Comparison of ENCODE assay signal across 24 cellular contexts in genomic region chr12:12564911-12565310, GRCh38.
"Had no signal": no experiment of that assay in that cellular context is flagged by ENCODE, and none has a peak within 500 bp of the region (broad histone marks: within the 10 kb centered on the region; RNA-seq: fewer than 3 reads in every experiment).

No MANE protein-coding gene starts in this region.

- H3K27me3 ChIP-seq: cardiac muscle cell, heart right ventricle, right lobe of liver, testis, upper lobe of left lung had no signal

- H3K9me3 ChIP-seq: right lobe of liver, testis, upper lobe of left lung had no signal

- H3K27ac Mint-ChIP-seq: activated B cell treated with CpG ODN at 0.5 μM for 24 hours; activated CD4-positive, alpha-beta memory T cell treated with anti-CD3 and anti-CD28 coated beads for 36 hours; activated CD4-positive, alpha-beta T cell treated with anti-CD3 and anti-CD28 coated beads for 36 hours; activated naive CD4-positive, alpha-beta T cell treated with anti-CD3 and anti-CD28 coated beads, Interleukin-2, amount 10 ng/mL, durations not matched to agents 7 days and 5 days; activated naive CD8-positive, alpha-beta T cell treated with anti-CD3 and anti-CD28 coated beads, Interleukin-2, amount 50 U/mL, for 24 hours; endodermal cell; stimulated activated memory B cell treated with anti-CD40 and anti-IgM and Interleukin-4, amounts not matched to agents 10 μg/mL and 1 μg/mL and 100 μg/mL, for 72 hours; T-helper 1 cell treated with Interleukin-12 subunit alpha and Interleukin-12 subunit beta and Interleukin-4 antibody, amounts not matched to agents 30 μg/mL and 1 μg/mL, for 36 hours had no signal

- H3K4me3 Mint-ChIP-seq: activated B cell treated with CpG ODN at 0.5 μM for 24 hours; activated CD4-positive, alpha-beta memory T cell treated with anti-CD3 and anti-CD28 coated beads for 36 hours; activated CD4-positive, alpha-beta T cell treated with anti-CD3 and anti-CD28 coated beads for 36 hours; activated naive CD4-positive, alpha-beta T cell treated with anti-CD3 and anti-CD28 coated beads, Interleukin-2, amount 10 ng/mL, durations not matched to agents 7 days and 5 days; activated naive CD8-positive, alpha-beta T cell treated with anti-CD3 and anti-CD28 coated beads, Interleukin-2, amount 50 U/mL, for 24 hours; endodermal cell; stimulated activated memory B cell treated with anti-CD40 and anti-IgM and Interleukin-4, amounts not matched to agents 10 μg/mL and 1 μg/mL and 100 μg/mL, for 72 hours; T-helper 1 cell treated with Interleukin-12 subunit alpha and Interleukin-12 subunit beta and Interleukin-4 antibody, amounts not matched to agents 30 μg/mL and 1 μg/mL, for 36 hours had no signal

- H3K9me3 Mint-ChIP-seq: activated B cell treated with CpG ODN at 0.5 μM for 24 hours had no signal

- H3K36me3 ChIP-seq: cardiac muscle cell, heart right ventricle, right lobe of liver, upper lobe of left lung had no signal

- DNase-seq: activated B cell treated with CpG ODN at 0.5 μM for 24 hours; activated CD4-positive, alpha-beta memory T cell treated with anti-CD3 and anti-CD28 coated beads for 36 hours; activated CD4-positive, alpha-beta T cell treated with anti-CD3 and anti-CD28 coated beads for 36 hours; activated effector memory CD4-positive, alpha-beta T cell treated with Interleukin-2 at 50 U/mL for 16 hours; activated naive CD4-positive, alpha-beta T cell treated with anti-CD3 and anti-CD28 coated beads, Interleukin-2, amount 10 ng/mL, durations not matched to agents 7 days and 5 days; activated naive CD8-positive, alpha-beta T cell treated with anti-CD3 and anti-CD28 coated beads, Interleukin-2, amount 50 U/mL, for 24 hours; activated T-cell treated with anti-CD3 and anti-CD28 coated beads, Interleukin-2, amount 50 U/mL, for 48 hours; cortex of kidney; endodermal cell; heart right ventricle; kidney; naive B cell; occipital lobe; right lobe of liver; stimulated activated CD4-positive, alpha-beta T cell treated with anti-CD3 and anti-CD28 coated beads, Interleukin-2, amount 100 ng/mL, for 24 hours; T1000; testis had no signal

- H3K36me3 Mint-ChIP-seq: naive B cell; stimulated activated memory B cell treated with anti-CD40 and anti-IgM and Interleukin-4, amounts not matched to agents 10 μg/mL and 1 μg/mL and 100 μg/mL, for 72 hours had no signal

- H3K27me3 Mint-ChIP-seq: activated B cell treated with CpG ODN at 0.5 μM for 24 hours; activated CD4-positive, alpha-beta memory T cell treated with anti-CD3 and anti-CD28 coated beads for 36 hours; activated CD4-positive, alpha-beta T cell treated with anti-CD3 and anti-CD28 coated beads for 36 hours; activated naive CD8-positive, alpha-beta T cell treated with anti-CD3 and anti-CD28 coated beads, Interleukin-2, amount 50 U/mL, for 24 hours had no signal

- H3K27ac ChIP-seq: cardiac muscle cell, heart right ventricle, testis had no signal

- ATAC-seq: activated CD4-positive, alpha-beta T cell treated with anti-CD3 and anti-CD28 coated beads for 36 hours; activated naive CD8-positive, alpha-beta T cell treated with anti-CD3 and anti-CD28 coated beads, Interleukin-2, amount 50 U/mL, for 24 hours; heart right ventricle; left lobe of liver; right lobe of liver; stimulated activated memory B cell treated with anti-CD40 and anti-IgM and Interleukin-4, amounts not matched to agents 10 μg/mL and 1 μg/mL and 100 μg/mL, for 72 hours had no signal

- H3K4me3 ChIP-seq: cardiac muscle cell, heart right ventricle, lung, right lobe of liver, skin epidermis, testis, upper lobe of left lung had no signal
